ENCODE assay signal across 1 cellular context in genomic region chr4:8303485-8304281, GRCh38.
TF ChIP-seq lines count a peak whose summit lies in the region.

No MANE protein-coding gene starts in this region.

TF ChIP-seq in K562, 482 proteins besides CTCF, POLR2A, EP300 and RAD21 (continued from another document and continues in another):
- TF ChIP-seq, protein P1, sequence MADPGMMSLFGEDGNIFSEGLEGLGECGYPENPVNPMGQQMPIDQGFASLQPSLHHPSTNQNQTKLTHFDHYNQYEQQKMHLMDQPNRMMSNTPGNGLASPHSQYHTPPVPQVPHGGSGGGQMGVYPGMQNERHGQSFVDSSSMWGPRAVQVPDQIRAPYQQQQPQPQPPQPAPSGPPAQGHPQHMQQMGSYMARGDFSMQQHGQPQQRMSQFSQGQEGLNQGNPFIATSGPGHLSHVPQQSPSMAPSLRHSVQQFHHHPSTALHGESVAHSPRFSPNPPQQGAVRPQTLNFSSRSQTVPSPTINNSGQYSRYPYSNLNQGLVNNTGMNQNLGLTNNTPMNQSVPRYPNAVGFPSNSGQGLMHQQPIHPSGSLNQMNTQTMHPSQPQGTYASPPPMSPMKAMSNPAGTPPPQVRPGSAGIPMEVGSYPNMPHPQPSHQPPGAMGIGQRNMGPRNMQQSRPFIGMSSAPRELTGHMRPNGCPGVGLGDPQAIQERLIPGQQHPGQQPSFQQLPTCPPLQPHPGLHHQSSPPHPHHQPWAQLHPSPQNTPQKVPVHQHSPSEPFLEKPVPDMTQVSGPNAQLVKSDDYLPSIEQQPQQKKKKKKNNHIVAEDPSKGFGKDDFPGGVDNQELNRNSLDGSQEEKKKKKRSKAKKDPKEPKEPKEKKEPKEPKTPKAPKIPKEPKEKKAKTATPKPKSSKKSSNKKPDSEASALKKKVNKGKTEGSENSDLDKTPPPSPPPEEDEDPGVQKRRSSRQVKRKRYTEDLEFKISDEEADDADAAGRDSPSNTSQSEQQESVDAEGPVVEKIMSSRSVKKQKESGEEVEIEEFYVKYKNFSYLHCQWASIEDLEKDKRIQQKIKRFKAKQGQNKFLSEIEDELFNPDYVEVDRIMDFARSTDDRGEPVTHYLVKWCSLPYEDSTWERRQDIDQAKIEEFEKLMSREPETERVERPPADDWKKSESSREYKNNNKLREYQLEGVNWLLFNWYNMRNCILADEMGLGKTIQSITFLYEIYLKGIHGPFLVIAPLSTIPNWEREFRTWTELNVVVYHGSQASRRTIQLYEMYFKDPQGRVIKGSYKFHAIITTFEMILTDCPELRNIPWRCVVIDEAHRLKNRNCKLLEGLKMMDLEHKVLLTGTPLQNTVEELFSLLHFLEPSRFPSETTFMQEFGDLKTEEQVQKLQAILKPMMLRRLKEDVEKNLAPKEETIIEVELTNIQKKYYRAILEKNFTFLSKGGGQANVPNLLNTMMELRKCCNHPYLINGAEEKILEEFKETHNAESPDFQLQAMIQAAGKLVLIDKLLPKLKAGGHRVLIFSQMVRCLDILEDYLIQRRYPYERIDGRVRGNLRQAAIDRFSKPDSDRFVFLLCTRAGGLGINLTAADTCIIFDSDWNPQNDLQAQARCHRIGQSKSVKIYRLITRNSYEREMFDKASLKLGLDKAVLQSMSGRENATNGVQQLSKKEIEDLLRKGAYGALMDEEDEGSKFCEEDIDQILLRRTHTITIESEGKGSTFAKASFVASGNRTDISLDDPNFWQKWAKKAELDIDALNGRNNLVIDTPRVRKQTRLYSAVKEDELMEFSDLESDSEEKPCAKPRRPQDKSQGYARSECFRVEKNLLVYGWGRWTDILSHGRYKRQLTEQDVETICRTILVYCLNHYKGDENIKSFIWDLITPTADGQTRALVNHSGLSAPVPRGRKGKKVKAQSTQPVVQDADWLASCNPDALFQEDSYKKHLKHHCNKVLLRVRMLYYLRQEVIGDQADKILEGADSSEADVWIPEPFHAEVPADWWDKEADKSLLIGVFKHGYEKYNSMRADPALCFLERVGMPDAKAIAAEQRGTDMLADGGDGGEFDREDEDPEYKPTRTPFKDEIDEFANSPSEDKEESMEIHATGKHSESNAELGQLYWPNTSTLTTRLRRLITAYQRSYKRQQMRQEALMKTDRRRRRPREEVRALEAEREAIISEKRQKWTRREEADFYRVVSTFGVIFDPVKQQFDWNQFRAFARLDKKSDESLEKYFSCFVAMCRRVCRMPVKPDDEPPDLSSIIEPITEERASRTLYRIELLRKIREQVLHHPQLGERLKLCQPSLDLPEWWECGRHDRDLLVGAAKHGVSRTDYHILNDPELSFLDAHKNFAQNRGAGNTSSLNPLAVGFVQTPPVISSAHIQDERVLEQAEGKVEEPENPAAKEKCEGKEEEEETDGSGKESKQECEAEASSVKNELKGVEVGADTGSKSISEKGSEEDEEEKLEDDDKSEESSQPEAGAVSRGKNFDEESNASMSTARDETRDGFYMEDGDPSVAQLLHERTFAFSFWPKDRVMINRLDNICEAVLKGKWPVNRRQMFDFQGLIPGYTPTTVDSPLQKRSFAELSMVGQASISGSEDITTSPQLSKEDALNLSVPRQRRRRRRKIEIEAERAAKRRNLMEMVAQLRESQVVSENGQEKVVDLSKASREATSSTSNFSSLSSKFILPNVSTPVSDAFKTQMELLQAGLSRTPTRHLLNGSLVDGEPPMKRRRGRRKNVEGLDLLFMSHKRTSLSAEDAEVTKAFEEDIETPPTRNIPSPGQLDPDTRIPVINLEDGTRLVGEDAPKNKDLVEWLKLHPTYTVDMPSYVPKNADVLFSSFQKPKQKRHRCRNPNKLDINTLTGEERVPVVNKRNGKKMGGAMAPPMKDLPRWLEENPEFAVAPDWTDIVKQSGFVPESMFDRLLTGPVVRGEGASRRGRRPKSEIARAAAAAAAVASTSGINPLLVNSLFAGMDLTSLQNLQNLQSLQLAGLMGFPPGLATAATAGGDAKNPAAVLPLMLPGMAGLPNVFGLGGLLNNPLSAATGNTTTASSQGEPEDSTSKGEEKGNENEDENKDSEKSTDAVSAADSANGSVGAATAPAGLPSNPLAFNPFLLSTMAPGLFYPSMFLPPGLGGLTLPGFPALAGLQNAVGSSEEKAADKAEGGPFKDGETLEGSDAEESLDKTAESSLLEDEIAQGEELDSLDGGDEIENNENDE (IDR thresholded peaks at IDR 0.05; ENCODE audit: low read depth, low read length), result no peak
- TF ChIP-seq, protein P2, sequence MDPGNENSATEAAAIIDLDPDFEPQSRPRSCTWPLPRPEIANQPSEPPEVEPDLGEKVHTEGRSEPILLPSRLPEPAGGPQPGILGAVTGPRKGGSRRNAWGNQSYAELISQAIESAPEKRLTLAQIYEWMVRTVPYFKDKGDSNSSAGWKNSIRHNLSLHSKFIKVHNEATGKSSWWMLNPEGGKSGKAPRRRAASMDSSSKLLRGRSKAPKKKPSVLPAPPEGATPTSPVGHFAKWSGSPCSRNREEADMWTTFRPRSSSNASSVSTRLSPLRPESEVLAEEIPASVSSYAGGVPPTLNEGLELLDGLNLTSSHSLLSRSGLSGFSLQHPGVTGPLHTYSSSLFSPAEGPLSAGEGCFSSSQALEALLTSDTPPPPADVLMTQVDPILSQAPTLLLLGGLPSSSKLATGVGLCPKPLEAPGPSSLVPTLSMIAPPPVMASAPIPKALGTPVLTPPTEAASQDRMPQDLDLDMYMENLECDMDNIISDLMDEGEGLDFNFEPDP (CRISPR knock-in tag; IDR thresholded peaks at IDR 0.05), result no peak
- 0 out of 2 replicates have a peak, but pooled peaks have one; percentile 43 for TF ChIP-seq KAT7 (CRISPR knock-in tag; IDR thresholded peaks at IDR 0.05; ENCODE audit: borderline replicate concordance)
- no peak for TF ChIP-seq SMC3 (conservative IDR thresholded peaks at IDR 0.05; ENCODE audit: insufficient read depth, low read depth, low read length)
- peak; percentile 42; the same call in 1 of the 2 replicates for TF ChIP-seq ZNF197 (CRISPR knock-in tag; IDR thresholded peaks at IDR 0.05; ENCODE audit: low read depth)
- no peak for TF ChIP-seq SAP30 (IDR thresholded peaks at IDR 0.05; ENCODE audit: borderline replicate concordance, insufficient read depth, low read depth, low read length, poor library complexity, severe bottlenecking)
- peak; percentile 97 for TF ChIP-seq ZEB2 (IDR thresholded peaks at IDR 0.05)
- TF ChIP-seq YY1 (IDR thresholded peaks at IDR 0.05; ENCODE audit: borderline replicate concordance in 1 of 3, control insufficient read depth in 1 of 3, extremely low read depth in 1 of 3, insufficient read depth in 3 of 3, insufficient read length in 1 of 3, insufficient replicate concordance in 2 of 3, low read depth in 1 of 3, low read length in 2 of 3), result peak in 1 of 3 experiments; percentile 11
- TF ChIP-seq, protein P3, sequence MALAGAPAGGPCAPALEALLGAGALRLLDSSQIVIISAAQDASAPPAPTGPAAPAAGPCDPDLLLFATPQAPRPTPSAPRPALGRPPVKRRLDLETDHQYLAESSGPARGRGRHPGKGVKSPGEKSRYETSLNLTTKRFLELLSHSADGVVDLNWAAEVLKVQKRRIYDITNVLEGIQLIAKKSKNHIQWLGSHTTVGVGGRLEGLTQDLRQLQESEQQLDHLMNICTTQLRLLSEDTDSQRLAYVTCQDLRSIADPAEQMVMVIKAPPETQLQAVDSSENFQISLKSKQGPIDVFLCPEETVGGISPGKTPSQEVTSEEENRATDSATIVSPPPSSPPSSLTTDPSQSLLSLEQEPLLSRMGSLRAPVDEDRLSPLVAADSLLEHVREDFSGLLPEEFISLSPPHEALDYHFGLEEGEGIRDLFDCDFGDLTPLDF (CRISPR knock-in tag; IDR thresholded peaks at IDR 0.05), result no peak
- no peak for TF ChIP-seq CEBPG (CRISPR knock-in tag; IDR thresholded peaks at IDR 0.05)
- no peak for TF ChIP-seq CEBPG (tag; conservative IDR thresholded peaks at IDR 0.05 in 1 of 2, IDR thresholded peaks at IDR 0.05 in 1 of 2)
- TF ChIP-seq U2AF2 (optimal IDR thresholded peaks at IDR 0.05; ENCODE audit: low read depth, low read length), result no peak
- no peak for TF ChIP-seq KAT8 (IDR thresholded peaks at IDR 0.05; ENCODE audit: low read depth)
- TF ChIP-seq SPI1 (IDR thresholded peaks at IDR 0.05; ENCODE audit: borderline replicate concordance, low read depth, low read length), result 0 out of 2 replicates have a peak, but pooled peaks have one; percentile 23
- no peak for TF ChIP-seq ZFP30 (CRISPR knock-in tag; IDR thresholded peaks at IDR 0.05; ENCODE audit: borderline replicate concordance)
- peak; percentile 76 for TF ChIP-seq STAT5A (IDR thresholded peaks at IDR 0.05; ENCODE audit: borderline replicate concordance, low read length)
- TF ChIP-seq ZFP36 (IDR thresholded peaks at IDR 0.05; ENCODE audit: low read depth, low read length, partially characterized antibody), result no peak
- no peak for TF ChIP-seq ZFP1 (CRISPR knock-in tag; IDR thresholded peaks at IDR 0.05)
- TF ChIP-seq MCM2 (IDR thresholded peaks at IDR 0.05; ENCODE audit: low read depth), result no peak
- TF ChIP-seq, protein P4, sequence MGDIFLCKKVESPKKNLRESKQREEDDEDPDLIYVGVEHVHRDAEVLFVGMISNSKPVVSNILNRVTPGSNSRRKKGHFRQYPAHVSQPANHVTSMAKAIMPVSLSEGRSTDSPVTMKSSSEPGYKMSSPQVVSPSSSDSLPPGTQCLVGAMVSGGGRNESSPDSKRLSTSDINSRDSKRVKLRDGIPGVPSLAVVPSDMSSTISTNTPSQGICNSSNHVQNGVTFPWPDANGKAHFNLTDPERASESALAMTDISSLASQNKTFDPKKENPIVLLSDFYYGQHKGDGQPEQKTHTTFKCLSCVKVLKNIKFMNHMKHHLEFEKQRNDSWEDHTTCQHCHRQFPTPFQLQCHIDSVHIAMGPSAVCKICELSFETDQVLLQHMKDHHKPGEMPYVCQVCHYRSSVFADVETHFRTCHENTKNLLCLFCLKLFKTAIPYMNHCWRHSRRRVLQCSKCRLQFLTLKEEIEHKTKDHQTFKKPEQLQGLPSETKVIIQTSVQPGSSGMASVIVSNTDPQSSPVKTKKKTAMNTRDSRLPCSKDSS (IDR thresholded peaks at IDR 0.05; ENCODE audit: low read depth, partially characterized antibody), result no peak
- TF ChIP-seq SIN3B (IDR thresholded peaks at IDR 0.05; ENCODE audit: low read depth), result no peak; the same call in 1 of the 2 replicates
- peak; percentile 34; the same call in 1 of the 2 replicates for TF ChIP-seq ZBTB33 (CRISPR knock-in tag; IDR thresholded peaks at IDR 0.05)
- peak; percentile 21 for TF ChIP-seq TBP (optimal IDR thresholded peaks at IDR 0.05; ENCODE audit: low read depth, low read length)
- peak; percentile 47; the same call in 1 of the 2 replicates for TF ChIP-seq RAD51 (IDR thresholded peaks at IDR 0.05; ENCODE audit: borderline replicate concordance, low read depth)
- no peak for TF ChIP-seq CCAR2 (IDR thresholded peaks at IDR 0.05; ENCODE audit: low read depth, low read length)
- TF ChIP-seq BRF1 (IDR thresholded peaks at IDR 0.05; ENCODE audit: borderline replicate concordance, extremely low read depth, insufficient read length), result no peak
- TF ChIP-seq GTF2F1 (IDR thresholded peaks at IDR 0.05; ENCODE audit: low read depth, low read length), result 0 out of 2 replicates have a peak, but pooled peaks have one; percentile 47
- TF ChIP-seq BCL6 (CRISPR knock-in tag; IDR thresholded peaks at IDR 0.05), result peak; percentile 42; the same call in 1 of the 2 replicates
- peak; percentile 32; the same call in 1 of the 2 replicates for TF ChIP-seq ZBTB43 (CRISPR knock-in tag; IDR thresholded peaks at IDR 0.05)
- TF ChIP-seq HMGN3 (IDR thresholded peaks at IDR 0.05; ENCODE audit: borderline replicate concordance, extremely low read depth, insufficient read length, low read depth, low read length), result no peak
- TF ChIP-seq, protein P5, sequence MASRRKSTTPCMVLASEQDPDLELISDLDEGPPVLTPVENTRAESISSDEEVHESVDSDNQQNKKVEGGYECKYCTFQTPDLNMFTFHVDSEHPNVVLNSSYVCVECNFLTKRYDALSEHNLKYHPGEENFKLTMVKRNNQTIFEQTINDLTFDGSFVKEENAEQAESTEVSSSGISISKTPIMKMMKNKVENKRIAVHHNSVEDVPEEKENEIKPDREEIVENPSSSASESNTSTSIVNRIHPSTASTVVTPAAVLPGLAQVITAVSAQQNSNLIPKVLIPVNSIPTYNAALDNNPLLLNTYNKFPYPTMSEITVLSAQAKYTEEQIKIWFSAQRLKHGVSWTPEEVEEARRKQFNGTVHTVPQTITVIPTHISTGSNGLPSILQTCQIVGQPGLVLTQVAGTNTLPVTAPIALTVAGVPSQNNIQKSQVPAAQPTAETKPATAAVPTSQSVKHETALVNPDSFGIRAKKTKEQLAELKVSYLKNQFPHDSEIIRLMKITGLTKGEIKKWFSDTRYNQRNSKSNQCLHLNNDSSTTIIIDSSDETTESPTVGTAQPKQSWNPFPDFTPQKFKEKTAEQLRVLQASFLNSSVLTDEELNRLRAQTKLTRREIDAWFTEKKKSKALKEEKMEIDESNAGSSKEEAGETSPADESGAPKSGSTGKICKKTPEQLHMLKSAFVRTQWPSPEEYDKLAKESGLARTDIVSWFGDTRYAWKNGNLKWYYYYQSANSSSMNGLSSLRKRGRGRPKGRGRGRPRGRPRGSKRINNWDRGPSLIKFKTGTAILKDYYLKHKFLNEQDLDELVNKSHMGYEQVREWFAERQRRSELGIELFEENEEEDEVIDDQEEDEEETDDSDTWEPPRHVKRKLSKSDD (conservative IDR thresholded peaks at IDR 0.05; ENCODE audit: low read length), result no peak
- TF ChIP-seq MTA2 (IDR thresholded peaks at IDR 0.05; ENCODE audit: low read depth), result peak; percentile 90
- 0 out of 2 replicates have a peak, but pooled peaks have one; percentile 3 for TF ChIP-seq ZNF668 (CRISPR knock-in tag; IDR thresholded peaks at IDR 0.05)
- TF ChIP-seq E2F5 (CRISPR knock-in tag; IDR thresholded peaks at IDR 0.05), result peak; percentile 45; the same call in 1 of the 2 replicates
